Comparison of ENCODE assay signal across 8 cellular contexts in the genomic region with DNA sequence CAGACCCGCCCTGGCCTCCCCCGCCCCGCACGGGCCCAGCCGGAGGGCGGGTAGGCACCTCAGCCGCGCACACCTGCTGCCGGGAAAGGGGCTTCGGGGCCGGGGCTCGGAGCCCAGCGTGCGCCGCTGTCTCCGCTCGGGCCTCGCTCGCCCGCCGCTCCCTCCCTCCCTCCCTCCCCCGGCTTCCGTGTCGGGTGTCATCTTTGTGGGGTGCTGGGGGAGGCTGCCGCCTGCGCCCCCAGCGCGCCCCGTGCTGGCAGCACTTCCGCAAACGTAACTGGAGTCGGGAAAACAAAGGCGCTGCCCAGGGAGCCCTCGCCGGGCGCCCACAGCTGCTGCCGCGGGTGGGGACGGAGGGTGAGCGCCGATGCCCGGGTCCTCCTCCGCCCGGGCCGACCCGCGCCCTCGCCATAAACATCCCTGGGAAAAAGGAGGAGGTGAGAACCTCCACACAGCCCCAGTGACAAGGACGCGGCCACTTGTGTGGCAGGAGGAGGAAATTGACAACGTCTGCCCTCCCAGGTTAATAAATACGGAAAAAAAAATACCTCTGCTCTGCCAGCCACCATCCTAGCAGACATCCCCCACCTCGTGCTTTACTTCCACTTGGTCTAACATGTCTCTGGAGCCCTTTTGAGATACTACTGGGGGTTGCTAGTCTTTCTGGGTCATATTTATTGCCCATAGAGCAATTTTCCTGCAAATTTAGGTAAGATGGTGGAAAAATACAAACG. TPM values are rescaled to one million over a fixed set of nuclear protein-coding genes. Genes with fewer than 3 reads are reported as not detected.
A peak's percentile ranks its signal among the peaks of the same experiment; 100 is the strongest.
DNase-seq lines count a peak whose midpoint lies in the region; ATAC-seq and TF ChIP-seq lines count a peak whose summit lies in the region.

No MANE protein-coding gene starts in this region.

- POLR2A ChIA-PET in WTC11 (lab: Charles Lee), result no interaction called here

- H3K9me3 ChIP-seq in left lung, result no peaks in the 10 kb centered on the region

- H3K27ac ChIP-seq in left lung, result peak overlapping the region; percentile 82 to 86

- H3K9me3 Mint-ChIP-seq in WTC11, result no peaks in the 10 kb centered on the region

- H3K27ac Mint-ChIP-seq in WTC11, result no peak overlapping the region

- peak overlapping the region; percentile 73 to 80 for H3K4me3 ChIP-seq in left lung

- intact Hi-C loops in left lung (cut with DNase I), result no loop called here

- CTCF ChIA-PET in WTC11 (lab: Charles Lee), result no interaction called here

- DNase-seq in NCI-H1105 (lab: John Stamatoyannopoulos, UW) (peak; percentile 66), WTC11 (ENCODE audit: low spot score) (peak; percentile 40), cerebellum (ENCODE audit: low spot score) (peak; percentile 48), left lung (peak; percentile 67 to 91), NCI-H226 (no peak)
- DNase-seq in stimulated activated CD4-positive, alpha-beta T cell treated with anti-CD3 and anti-CD28 coated beads, Interleukin-2, amount 100 ng/mL, for 4 hours (ENCODE audit: low read depth), result peak; percentile 69

- TF ChIP-seq POLR2A in GM18505 (IDR thresholded peaks at IDR 0.05; ENCODE audit: borderline replicate concordance, extremely low read depth, insufficient read depth, insufficient read length), result peak; percentile 66

- no peaks in the 10 kb centered on the region for H3K36me3 Mint-ChIP-seq in WTC11

- H3K36me3 ChIP-seq in left lung, result no peaks in the 10 kb centered on the region

- TF ChIP-seq CTCF in WTC11 (IDR thresholded peaks at IDR 0.05) (no peak), left lung (IDR thresholded peaks at IDR 0.05) (no peak)

- peaks cover 0 to 23% of the 10 kb centered on the region in 2 donors for H3K27me3 ChIP-seq in left lung

- ATAC-seq in GM18505 (IDR thresholded peaks at IDR 0.05; ENCODE audit: unreplicated experiment) (peak; percentile 59), HG02642 (IDR thresholded peaks at IDR 0.05; ENCODE audit: poor library complexity, unreplicated experiment) (peak; percentile 63), WTC11 (peak; percentile 52), left lung (peak; percentile 69)

- peaks cover 0 to 35% of the 10 kb centered on the region in 2 donors for H3K4me1 ChIP-seq in left lung

- peaks cover 30% of the 10 kb centered on the region for H3K4me1 Mint-ChIP-seq in WTC11

- H3K4me3 Mint-ChIP-seq in WTC11, result peak overlapping the region; percentile 73

- H3K27me3 Mint-ChIP-seq in WTC11 (ENCODE audit: low read depth), result peaks cover 19% of the 10 kb centered on the region

TF ChIP-seq in WTC11, 78 proteins besides CTCF, POLR2A, EP300 and RAD21:
- 0 out of 2 replicates have a peak, but pooled peaks have one; percentile 34 for TF ChIP-seq FOXK1 (CRISPR knock-in tag; IDR thresholded peaks at IDR 0.05)
- no peak for TF ChIP-seq ETV6 (CRISPR knock-in tag; IDR thresholded peaks at IDR 0.05)
- no peak for TF ChIP-seq ZBTB21 (CRISPR knock-in tag; IDR thresholded peaks at IDR 0.05; ENCODE audit: borderline replicate concordance)
- TF ChIP-seq ZNF416 (CRISPR knock-in tag; IDR thresholded peaks at IDR 0.05), result no peak
- 0 out of 2 replicates have a peak, but pooled peaks have one; percentile 4 for TF ChIP-seq ZNF263 (CRISPR knock-in tag; IDR thresholded peaks at IDR 0.05; ENCODE audit: low read depth)
- TF ChIP-seq SOX15 (CRISPR knock-in tag; IDR thresholded peaks at IDR 0.05), result no peak
- no peak for TF ChIP-seq ZNF317 (CRISPR knock-in tag; IDR thresholded peaks at IDR 0.05; ENCODE audit: borderline replicate concordance, low read depth)
- TF ChIP-seq, protein P1, sequence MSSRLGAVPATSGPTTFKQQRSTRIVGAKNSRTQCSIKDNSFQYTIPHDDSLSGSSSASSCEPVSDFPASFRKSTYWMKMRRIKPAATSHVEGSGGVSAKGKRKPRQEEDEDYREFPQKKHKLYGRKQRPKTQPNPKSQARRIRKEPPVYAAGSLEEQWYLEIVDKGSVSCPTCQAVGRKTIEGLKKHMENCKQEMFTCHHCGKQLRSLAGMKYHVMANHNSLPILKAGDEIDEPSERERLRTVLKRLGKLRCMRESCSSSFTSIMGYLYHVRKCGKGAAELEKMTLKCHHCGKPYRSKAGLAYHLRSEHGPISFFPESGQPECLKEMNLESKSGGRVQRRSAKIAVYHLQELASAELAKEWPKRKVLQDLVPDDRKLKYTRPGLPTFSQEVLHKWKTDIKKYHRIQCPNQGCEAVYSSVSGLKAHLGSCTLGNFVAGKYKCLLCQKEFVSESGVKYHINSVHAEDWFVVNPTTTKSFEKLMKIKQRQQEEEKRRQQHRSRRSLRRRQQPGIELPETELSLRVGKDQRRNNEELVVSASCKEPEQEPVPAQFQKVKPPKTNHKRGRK (CRISPR knock-in tag; IDR thresholded peaks at IDR 0.05; ENCODE audit: borderline replicate concordance), result no peak
- no peak for TF ChIP-seq MAX (CRISPR knock-in tag; IDR thresholded peaks at IDR 0.05)
- TF ChIP-seq MYBL2 (CRISPR knock-in tag; IDR thresholded peaks at IDR 0.05), result no peak
- TF ChIP-seq PRRX2 (CRISPR knock-in tag; IDR thresholded peaks at IDR 0.05), result no peak
- TF ChIP-seq, protein P2, sequence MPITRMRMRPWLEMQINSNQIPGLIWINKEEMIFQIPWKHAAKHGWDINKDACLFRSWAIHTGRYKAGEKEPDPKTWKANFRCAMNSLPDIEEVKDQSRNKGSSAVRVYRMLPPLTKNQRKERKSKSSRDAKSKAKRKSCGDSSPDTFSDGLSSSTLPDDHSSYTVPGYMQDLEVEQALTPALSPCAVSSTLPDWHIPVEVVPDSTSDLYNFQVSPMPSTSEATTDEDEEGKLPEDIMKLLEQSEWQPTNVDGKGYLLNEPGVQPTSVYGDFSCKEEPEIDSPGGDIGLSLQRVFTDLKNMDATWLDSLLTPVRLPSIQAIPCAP (CRISPR knock-in tag; IDR thresholded peaks at IDR 0.05), result no peak
- no peak for TF ChIP-seq CREM (CRISPR knock-in tag; IDR thresholded peaks at IDR 0.05)
- no peak for TF ChIP-seq CBFB (CRISPR knock-in tag; IDR thresholded peaks at IDR 0.05; ENCODE audit: low read depth)
- TF ChIP-seq NR2C2 (CRISPR knock-in tag; IDR thresholded peaks at IDR 0.05), result no peak
- TF ChIP-seq ZNF423 (CRISPR knock-in tag; IDR thresholded peaks at IDR 0.05), result peak; percentile 72
- TF ChIP-seq ZNF138 (CRISPR knock-in tag; conservative IDR thresholded peaks at IDR 0.05), result no peak
- no peak for TF ChIP-seq RELA (CRISPR knock-in tag; IDR thresholded peaks at IDR 0.05; ENCODE audit: borderline replicate concordance)
- TF ChIP-seq HMGXB4 (CRISPR knock-in tag; IDR thresholded peaks at IDR 0.05), result peak; percentile 49; the same call in 1 of the 2 replicates
- TF ChIP-seq, protein P3, sequence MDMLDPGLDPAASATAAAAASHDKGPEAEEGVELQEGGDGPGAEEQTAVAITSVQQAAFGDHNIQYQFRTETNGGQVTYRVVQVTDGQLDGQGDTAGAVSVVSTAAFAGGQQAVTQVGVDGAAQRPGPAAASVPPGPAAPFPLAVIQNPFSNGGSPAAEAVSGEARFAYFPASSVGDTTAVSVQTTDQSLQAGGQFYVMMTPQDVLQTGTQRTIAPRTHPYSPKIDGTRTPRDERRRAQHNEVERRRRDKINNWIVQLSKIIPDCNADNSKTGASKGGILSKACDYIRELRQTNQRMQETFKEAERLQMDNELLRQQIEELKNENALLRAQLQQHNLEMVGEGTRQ (CRISPR knock-in tag; IDR thresholded peaks at IDR 0.05), result no peak

RNA-seq across cellular contexts. Expression of gene MFSD6, which starts 0.6 kb away (rescaled TPM):
- total RNA-seq in WTC11 (2021) (4.1 to 4.8 TPM (median 4.7 TPM) in 3 replicates), cerebellum (41.2 TPM), left lung (10 to 100 TPM; 38.2 to 46.6 TPM)
